Comparison of ENCODE assay signal across 26 cellular contexts in genomic region chr17:10305336-10306096, GRCh38.
"Had no signal": no experiment of that assay in that cellular context is flagged by ENCODE, and none has a peak within 500 bp of the region (broad histone marks: within the 10 kb centered on the region; RNA-seq: fewer than 3 reads in every experiment).

No MANE protein-coding gene starts in this region.

- ATAC-seq: activated T-helper 17 cell treated with anti-CD3 and anti-CD28 coated beads, Interleukin-2, amount 50 U/mL, for 72 hours; effector memory CD8-positive, alpha-beta T cell; heart left ventricle; naive thymus-derived CD4-positive, alpha-beta T cell; right cardiac atrium; stimulated activated naive CD8-positive, alpha-beta T cell treated with anti-CD3 and anti-CD28 coated beads, Interleukin-15, amount 100 ng/mL, for 72 hours; T-cell had no signal

- H3K9ac ChIP-seq: parathyroid adenoma had no signal

- H3K27ac Mint-ChIP-seq: activated naive CD8-positive, alpha-beta T cell; activated T-helper 17 cell treated with anti-CD3 and anti-CD28 coated beads, Interleukin-2, amount 50 U/mL, for 72 hours; effector memory CD8-positive, alpha-beta T cell; naive thymus-derived CD4-positive, alpha-beta T cell; stimulated activated naive CD8-positive, alpha-beta T cell treated with anti-CD3 and anti-CD28 coated beads, Interleukin-15, amount 100 ng/mL, for 72 hours; T-cell; T-helper 2 cell treated with Interferon-gamma antibody and Interleukin-4, amounts not matched to agents 5 μg/mL and 100 μg/mL, for 36 hours had no signal

- H3K9me3 Mint-ChIP-seq: activated T-helper 17 cell treated with anti-CD3 and anti-CD28 coated beads, Interleukin-2, amount 50 U/mL, for 72 hours; central memory CD8-positive, alpha-beta T cell; effector memory CD8-positive, alpha-beta T cell; stimulated activated naive CD8-positive, alpha-beta T cell treated with anti-CD3 and anti-CD28 coated beads, Interleukin-15, amount 100 ng/mL, for 72 hours; T-cell; T-helper 2 cell treated with Interferon-gamma antibody and Interleukin-4, amounts not matched to agents 5 μg/mL and 100 μg/mL, for 36 hours had no signal

- H3K79me2 ChIP-seq: parathyroid adenoma had no signal

- H3K4me1 ChIP-seq: parathyroid adenoma, tibial nerve had no signal

- DNase-seq: activated CD4-positive, alpha-beta T cell treated with anti-CD3 and anti-CD28 coated beads, Interleukin-2, amount 50 U/mL, for 1 hour; activated CD4-positive, CD25-positive, alpha-beta regulatory T cell treated with anti-CD3 and anti-CD28 coated beads, Interleukin-2, amount 50 U/mL, for 72 hours; activated naive CD4-positive, alpha-beta T cell; activated T-cell treated with anti-CD3 and anti-CD28 coated beads, Interleukin-2, amount 50 U/mL, for 1 hour; dorsolateral prefrontal cortex; effector memory CD8-positive, alpha-beta T cell; heart left ventricle; islet precursor cell; left cardiac atrium; mesenchymal stem cell; naive thymus-derived CD4-positive, alpha-beta T cell; right cardiac atrium; stimulated activated CD4-positive, alpha-beta T cell treated with anti-CD3 and anti-CD28 coated beads, Interleukin-1b, Interleukin-23, amount 100 ng/mL, for 48 hours; stimulated activated naive CD8-positive, alpha-beta T cell treated with anti-CD3 and anti-CD28 coated beads, Interleukin-15, amount 100 ng/mL, for 72 hours; T-cell had no signal

- H3K4me1 Mint-ChIP-seq: activated T-helper 17 cell treated with anti-CD3 and anti-CD28 coated beads, Interleukin-2, amount 50 U/mL, for 72 hours; central memory CD8-positive, alpha-beta T cell; naive thymus-derived CD4-positive, alpha-beta T cell; stimulated activated naive CD8-positive, alpha-beta T cell treated with anti-CD3 and anti-CD28 coated beads, Interleukin-15, amount 100 ng/mL, for 72 hours; T-cell had no signal

- H2AFZ ChIP-seq: parathyroid adenoma had no signal

- H3K9me3 ChIP-seq: heart left ventricle, neutrophil, tibial nerve had no signal

- H3K27ac ChIP-seq: dorsolateral prefrontal cortex, epithelial cell of prostate, heart left ventricle, neutrophil, parathyroid adenoma, tibial nerve, VCaP had no signal

- H3K27me3 ChIP-seq: heart left ventricle, neutrophil, tibial nerve had no signal

- H3K36me3 Mint-ChIP-seq: activated naive CD8-positive, alpha-beta T cell; naive thymus-derived CD4-positive, alpha-beta T cell; T-cell had no signal

- FAIRE-seq: astrocyte, colon had no signal

- H3K4me3 Mint-ChIP-seq: activated naive CD8-positive, alpha-beta T cell; activated T-helper 17 cell treated with anti-CD3 and anti-CD28 coated beads, Interleukin-2, amount 50 U/mL, for 72 hours; central memory CD8-positive, alpha-beta T cell; effector memory CD8-positive, alpha-beta T cell; naive thymus-derived CD4-positive, alpha-beta T cell; stimulated activated naive CD8-positive, alpha-beta T cell treated with anti-CD3 and anti-CD28 coated beads, Interleukin-15, amount 100 ng/mL, for 72 hours; T-cell; T-helper 2 cell treated with Interferon-gamma antibody and Interleukin-4, amounts not matched to agents 5 μg/mL and 100 μg/mL, for 36 hours had no signal

- H3K36me3 ChIP-seq: heart left ventricle, neutrophil, tibial nerve had no signal

- H3K4me3 ChIP-seq: dorsolateral prefrontal cortex, heart left ventricle, tibial nerve had no signal
